ENCODE assay signal across 20 cellular contexts in the genomic region with DNA sequence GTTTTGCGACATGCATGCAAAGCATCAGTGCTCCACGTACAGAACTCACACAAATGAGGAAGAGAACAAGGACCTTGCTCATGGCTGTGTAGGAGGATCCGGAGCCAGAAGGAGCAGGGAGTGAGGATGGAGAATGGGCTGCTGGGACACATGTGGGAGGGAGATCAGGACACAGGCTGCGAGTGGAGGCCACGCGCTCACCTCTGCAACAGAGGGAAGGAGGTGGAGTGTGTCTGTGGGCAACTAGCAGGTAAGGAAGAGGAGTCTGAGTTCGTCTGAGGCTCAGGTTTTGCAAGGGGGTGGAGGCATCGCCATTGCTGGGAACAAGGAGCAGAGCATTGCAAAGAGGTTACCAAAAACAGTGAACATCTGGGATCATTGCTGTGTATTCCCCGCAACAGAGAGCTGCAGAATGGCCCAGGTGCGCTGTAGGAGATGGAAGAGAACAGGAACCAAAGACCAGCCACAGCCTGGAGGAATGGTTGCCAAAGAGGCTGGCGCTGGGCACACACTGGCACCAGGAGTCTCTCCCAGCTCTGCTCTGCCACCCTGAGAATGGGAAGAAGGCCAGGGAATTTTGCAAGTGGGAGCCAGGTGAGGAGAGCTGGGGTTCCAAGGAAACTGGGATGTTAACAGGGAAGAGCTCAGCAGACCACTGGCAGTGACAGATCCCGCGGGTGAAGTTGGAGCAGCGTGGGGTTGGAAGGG.
"Had no signal": no experiment of that assay in that cellular context is flagged by ENCODE, and none has a peak within 500 bp of the region (broad histone marks: within the 10 kb centered on the region; RNA-seq: fewer than 3 reads in every experiment).

No MANE protein-coding gene starts in this region.

- H3K4me1 Mint-ChIP-seq: naive thymus-derived CD8-positive, alpha-beta T cell; stimulated activated naive B cell treated with anti-CD40 and anti-IgM and Interleukin-4, amounts not matched to agents 10 μg/mL and 1 μg/mL and 100 μg/mL, for 72 hours; stimulated activated naive CD8-positive, alpha-beta T cell treated with anti-CD3 and anti-CD28 coated beads, Interleukin-15, amount 100 ng/mL, for 72 hours had no signal

- ATAC-seq: foreskin keratinocyte; left cardiac atrium; mucosa of descending colon; naive thymus-derived CD8-positive, alpha-beta T cell; sciatic nerve; stimulated activated naive B cell treated with anti-CD40 and anti-IgM and Interleukin-4, amounts not matched to agents 10 μg/mL and 1 μg/mL and 100 μg/mL, for 72 hours; stimulated activated naive CD8-positive, alpha-beta T cell treated with anti-CD3 and anti-CD28 coated beads, Interleukin-15, amount 100 ng/mL, for 72 hours had no signal

- H3K9me3 Mint-ChIP-seq: endodermal cell; stimulated activated naive B cell treated with anti-CD40 and anti-IgM and Interleukin-4, amounts not matched to agents 10 μg/mL and 1 μg/mL and 100 μg/mL, for 72 hours; stimulated activated naive CD8-positive, alpha-beta T cell treated with anti-CD3 and anti-CD28 coated beads, Interleukin-15, amount 100 ng/mL, for 72 hours had no signal

- H3K4me3 Mint-ChIP-seq: endodermal cell; naive thymus-derived CD8-positive, alpha-beta T cell; stimulated activated naive B cell treated with anti-CD40 and anti-IgM and Interleukin-4, amounts not matched to agents 10 μg/mL and 1 μg/mL and 100 μg/mL, for 72 hours; stimulated activated naive CD8-positive, alpha-beta T cell treated with anti-CD3 and anti-CD28 coated beads, Interleukin-15, amount 100 ng/mL, for 72 hours had no signal

- H3K36me3 Mint-ChIP-seq: stimulated activated naive B cell treated with anti-CD40 and anti-IgM and Interleukin-4, amounts not matched to agents 10 μg/mL and 1 μg/mL and 100 μg/mL, for 72 hours had no signal

- H3K27me3 Mint-ChIP-seq: stimulated activated naive CD8-positive, alpha-beta T cell treated with anti-CD3 and anti-CD28 coated beads, Interleukin-15, amount 100 ng/mL, for 72 hours had no signal

- DNase-seq: colonic mucosa; effector CD4-positive, alpha-beta T cell; endodermal cell; erythroblast; foreskin keratinocyte; kidney; left cardiac atrium; mammary epithelial cell; mucosa of descending colon; naive thymus-derived CD8-positive, alpha-beta T cell; retina; spleen; stimulated activated CD4-positive, alpha-beta T cell treated with anti-CD3 and anti-CD28 coated beads, Interleukin-15, amount 100 ng/mL, for 24 hours; stimulated activated CD4-positive, alpha-beta T cell treated with anti-CD3 and anti-CD28 coated beads, Interleukin-1b, Interleukin-23, amount 100 ng/mL, for 48 hours; stimulated activated CD4-positive, alpha-beta T cell treated with anti-CD3 and anti-CD28 coated beads, Interleukin-4, amount 100 ng/mL, for 4 hours; stimulated activated naive B cell treated with anti-CD40 and anti-IgM and Interleukin-4, amounts not matched to agents 10 μg/mL and 1 μg/mL and 100 μg/mL, for 72 hours; stimulated activated naive CD8-positive, alpha-beta T cell treated with anti-CD3 and anti-CD28 coated beads, Interleukin-15, amount 100 ng/mL, for 72 hours; substantia nigra; transverse colon had no signal

- H3K27ac Mint-ChIP-seq: endodermal cell; naive thymus-derived CD8-positive, alpha-beta T cell; stimulated activated naive B cell treated with anti-CD40 and anti-IgM and Interleukin-4, amounts not matched to agents 10 μg/mL and 1 μg/mL and 100 μg/mL, for 72 hours; stimulated activated naive CD8-positive, alpha-beta T cell treated with anti-CD3 and anti-CD28 coated beads, Interleukin-15, amount 100 ng/mL, for 72 hours had no signal
